ENCODE assay signal across 26 cellular contexts in the genomic region with DNA sequence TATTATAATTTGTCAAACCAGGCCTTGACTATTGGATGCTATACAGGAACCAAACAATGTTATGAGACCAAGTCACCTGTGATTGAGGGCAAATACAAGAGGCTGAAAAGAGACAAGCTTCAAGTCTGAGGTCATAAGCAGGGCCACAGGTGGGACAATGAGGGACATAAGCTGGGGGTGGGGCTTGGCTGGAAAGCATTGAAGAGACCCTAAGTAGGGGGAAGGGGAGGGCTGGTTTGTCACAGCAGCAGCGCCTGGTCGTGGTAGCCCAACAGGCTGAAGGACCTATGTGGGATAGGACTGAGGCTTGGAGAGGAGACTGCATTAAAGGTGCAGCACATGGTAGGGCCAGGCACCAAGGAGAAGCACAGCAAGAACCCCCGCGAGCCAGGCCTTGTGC.
"Had no signal": no experiment of that assay in that cellular context is flagged by ENCODE, and none has a peak within 500 bp of the region (broad histone marks: within the 10 kb centered on the region; RNA-seq: fewer than 3 reads in every experiment).

No MANE protein-coding gene starts in this region.

- H3K79me2 ChIP-seq: hepatocyte had no signal

- H3K27ac ChIP-seq: heart right ventricle, hepatocyte, left ventricle myocardium inferior, neural progenitor cell, ovary, right atrium auricular region, skin epidermis, tibial nerve, upper lobe of left lung, uterus had no signal

- H3K27me3 ChIP-seq: heart right ventricle, hepatocyte, neural progenitor cell, ovary, right atrium auricular region, tibial nerve, upper lobe of left lung, uterus had no signal

- H2AFZ ChIP-seq: hepatocyte, neural progenitor cell had no signal

- H3K4me1 ChIP-seq: heart right ventricle, left ventricle myocardium inferior, right atrium auricular region, tibial nerve, upper lobe of left lung, uterus had no signal

- H3K27me3 Mint-ChIP-seq: naive B cell; stimulated activated naive B cell treated with anti-CD40 and anti-IgM and Interleukin-4, amounts not matched to agents 10 μg/mL and 1 μg/mL and 100 μg/mL, for 72 hours; stimulated activated naive CD8-positive, alpha-beta T cell treated with anti-CD3 and anti-CD28 coated beads, Interleukin-15, Interleukin-2, amounts not matched to agents 100 ng/mL and 50 ng/mL, for 24 hours had no signal

- H3K4me3 Mint-ChIP-seq: mesothelial cell of epicardium; naive B cell; natural killer cell; nephron progenitor cell; neural progenitor cell; stimulated activated naive B cell treated with anti-CD40 and anti-IgM and Interleukin-4, amounts not matched to agents 10 μg/mL and 1 μg/mL and 100 μg/mL, for 72 hours; stimulated activated naive CD8-positive, alpha-beta T cell treated with anti-CD3 and anti-CD28 coated beads, Interleukin-15, Interleukin-2, amounts not matched to agents 100 ng/mL and 50 ng/mL, for 24 hours had no signal

- ATAC-seq: heart right ventricle; natural killer cell; sciatic nerve; stimulated activated naive B cell treated with anti-CD40 and anti-IgM and Interleukin-4, amounts not matched to agents 10 μg/mL and 1 μg/mL and 100 μg/mL, for 72 hours had no signal

- DNase-seq: heart right ventricle; islet precursor cell; left ventricle myocardium inferior; mesendoderm; naive B cell; natural killer cell; nephron progenitor cell; ovary; stimulated activated CD4-positive, alpha-beta T cell treated with anti-CD3 and anti-CD28 coated beads, Interleukin-12 subunit alpha, Interleukin-12 subunit beta, amount 100 ng/mL, for 4 hours; stimulated activated CD4-positive, alpha-beta T cell treated with anti-CD3 and anti-CD28 coated beads, Interleukin-15, amount 100 ng/mL, for 24 hours; stimulated activated CD4-positive, alpha-beta T cell treated with anti-CD3 and anti-CD28 coated beads, Interleukin-2, amount 100 ng/mL, for 24 hours; stimulated activated CD4-positive, alpha-beta T cell treated with anti-CD3 and anti-CD28 coated beads, Interleukin-4, amount 100 ng/mL, for 1 hour; stimulated activated naive B cell treated with anti-CD40 and anti-IgM and Interleukin-4, amounts not matched to agents 10 μg/mL and 1 μg/mL and 100 μg/mL, for 72 hours; substantia nigra; upper lobe of left lung; uterus had no signal

- H3K9ac ChIP-seq: neural progenitor cell had no signal

- H3K4me1 Mint-ChIP-seq: mesothelial cell of epicardium, natural killer cell had no signal

- H3K9me3 Mint-ChIP-seq: mesothelial cell of epicardium; naive B cell; natural killer cell; nephron progenitor cell; neural progenitor cell; stimulated activated naive B cell treated with anti-CD40 and anti-IgM and Interleukin-4, amounts not matched to agents 10 μg/mL and 1 μg/mL and 100 μg/mL, for 72 hours; stimulated activated naive CD8-positive, alpha-beta T cell treated with anti-CD3 and anti-CD28 coated beads, Interleukin-15, Interleukin-2, amounts not matched to agents 100 ng/mL and 50 ng/mL, for 24 hours had no signal

- H3K4me3 ChIP-seq: heart right ventricle, hepatocyte, left ventricle myocardium inferior, lung, neural progenitor cell, ovary, right atrium auricular region, skin epidermis, tibial nerve, upper lobe of left lung, uterus had no signal

- H3K4me2 ChIP-seq: hepatocyte, neural progenitor cell had no signal

- H3K9me3 ChIP-seq: heart right ventricle, left ventricle myocardium inferior, ovary, right atrium auricular region, tibial nerve, upper lobe of left lung, uterus had no signal

- H3K27ac Mint-ChIP-seq: mesothelial cell of epicardium; natural killer cell; nephron progenitor cell; neural progenitor cell; progenitor cell of endocrine pancreas; stimulated activated naive B cell treated with anti-CD40 and anti-IgM and Interleukin-4, amounts not matched to agents 10 μg/mL and 1 μg/mL and 100 μg/mL, for 72 hours; stimulated activated naive CD8-positive, alpha-beta T cell treated with anti-CD3 and anti-CD28 coated beads, Interleukin-15, Interleukin-2, amounts not matched to agents 100 ng/mL and 50 ng/mL, for 24 hours had no signal

- H3K36me3 ChIP-seq: heart right ventricle, left ventricle myocardium inferior, neural progenitor cell, ovary, right atrium auricular region, tibial nerve, upper lobe of left lung, uterus had no signal
